Comparison of ENCODE assay signal across 1 cellular context in genomic region chr6:135306740-135307420, GRCh38.
TF ChIP-seq lines count a peak whose summit lies in the region.

No MANE protein-coding gene starts in this region.

TF ChIP-seq in K562, 482 proteins besides CTCF, POLR2A, EP300 and RAD21 (continued from another document and continues in another):
- TF ChIP-seq, protein P1, sequence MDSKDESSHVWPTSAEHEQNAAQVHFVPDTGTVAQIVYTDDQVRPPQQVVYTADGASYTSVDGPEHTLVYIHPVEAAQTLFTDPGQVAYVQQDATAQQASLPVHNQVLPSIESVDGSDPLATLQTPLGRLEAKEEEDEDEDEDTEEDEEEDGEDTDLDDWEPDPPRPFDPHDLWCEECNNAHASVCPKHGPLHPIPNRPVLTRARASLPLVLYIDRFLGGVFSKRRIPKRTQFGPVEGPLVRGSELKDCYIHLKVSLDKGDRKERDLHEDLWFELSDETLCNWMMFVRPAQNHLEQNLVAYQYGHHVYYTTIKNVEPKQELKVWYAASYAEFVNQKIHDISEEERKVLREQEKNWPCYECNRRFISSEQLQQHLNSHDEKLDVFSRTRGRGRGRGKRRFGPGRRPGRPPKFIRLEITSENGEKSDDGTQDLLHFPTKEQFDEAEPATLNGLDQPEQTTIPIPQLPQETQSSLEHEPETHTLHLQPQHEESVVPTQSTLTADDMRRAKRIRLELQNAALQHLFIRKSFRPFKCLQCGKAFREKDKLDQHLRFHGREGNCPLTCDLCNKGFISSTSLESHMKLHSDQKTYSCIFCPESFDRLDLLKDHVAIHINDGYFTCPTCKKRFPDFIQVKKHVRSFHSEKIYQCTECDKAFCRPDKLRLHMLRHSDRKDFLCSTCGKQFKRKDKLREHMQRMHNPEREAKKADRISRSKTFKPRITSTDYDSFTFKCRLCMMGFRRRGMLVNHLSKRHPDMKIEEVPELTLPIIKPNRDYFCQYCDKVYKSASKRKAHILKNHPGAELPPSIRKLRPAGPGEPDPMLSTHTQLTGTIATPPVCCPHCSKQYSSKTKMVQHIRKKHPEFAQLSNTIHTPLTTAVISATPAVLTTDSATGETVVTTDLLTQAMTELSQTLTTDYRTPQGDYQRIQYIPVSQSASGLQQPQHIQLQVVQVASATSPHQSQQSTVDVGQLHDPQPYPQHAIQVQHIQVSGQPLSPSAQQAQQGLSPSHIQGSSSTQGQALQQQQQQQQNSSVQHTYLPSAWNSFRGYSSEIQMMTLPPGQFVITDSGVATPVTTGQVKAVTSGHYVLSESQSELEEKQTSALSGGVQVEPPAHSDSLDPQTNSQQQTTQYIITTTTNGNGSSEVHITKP (IDR thresholded peaks at IDR 0.05; ENCODE audit: partially characterized antibody) = peak; percentile 85
- TF ChIP-seq ZNF212 (CRISPR knock-in tag; IDR thresholded peaks at IDR 0.05) = no peak
- TF ChIP-seq HMGN3 (IDR thresholded peaks at IDR 0.05; ENCODE audit: borderline replicate concordance, extremely low read depth, insufficient read length, low read depth, low read length) = peak; percentile 39
- no peak for TF ChIP-seq NR4A1 (CRISPR knock-in tag; IDR thresholded peaks at IDR 0.05)
- TF ChIP-seq NR4A1 (tag; IDR thresholded peaks at IDR 0.05) = no peak
- no peak for TF ChIP-seq PHB (CRISPR knock-in tag; IDR thresholded peaks at IDR 0.05)
- TF ChIP-seq ZNF12 (CRISPR knock-in tag; IDR thresholded peaks at IDR 0.05) = no peak
- peak; percentile 51 for TF ChIP-seq CCNT2 (IDR thresholded peaks at IDR 0.05; ENCODE audit: borderline replicate concordance, extremely low read depth, insufficient read length, low read depth, low read length)
- TF ChIP-seq MAFK (IDR thresholded peaks at IDR 0.05; ENCODE audit: low read length) = no peak
- no peak; the same call in 1 of the 2 replicates for TF ChIP-seq GATA2 (CRISPR knock-in tag; IDR thresholded peaks at IDR 0.05)
- peak; percentile 29; the same call in 1 of the 2 replicates for TF ChIP-seq KLF16 (IDR thresholded peaks at IDR 0.05)
- TF ChIP-seq PPARD (CRISPR knock-in tag; IDR thresholded peaks at IDR 0.05) = no peak
- no peak for TF ChIP-seq ZBTB9 (CRISPR knock-in tag; IDR thresholded peaks at IDR 0.05)
- TF ChIP-seq DPF2 (IDR thresholded peaks at IDR 0.05) = peak; percentile 78; the same call in 1 of the 2 replicates
- no peak for TF ChIP-seq FOS (IDR thresholded peaks at IDR 0.05; ENCODE audit: extremely low read depth, insufficient read length)
- no peak for TF ChIP-seq ZNF146 (CRISPR knock-in tag; IDR thresholded peaks at IDR 0.05; ENCODE audit: unreplicated experiment)
- TF ChIP-seq ETV5 (CRISPR knock-in tag; IDR thresholded peaks at IDR 0.05; ENCODE audit: low read depth) = peak; percentile 78; the same call in 1 of the 2 replicates
- no peak for TF ChIP-seq ZFP36 (IDR thresholded peaks at IDR 0.05; ENCODE audit: low read depth, low read length, partially characterized antibody)
- peak; percentile 69 for TF ChIP-seq TCF3 (CRISPR knock-in tag; IDR thresholded peaks at IDR 0.05)
- no peak for TF ChIP-seq KAT8 (IDR thresholded peaks at IDR 0.05; ENCODE audit: low read depth)
- TF ChIP-seq EP400 (IDR thresholded peaks at IDR 0.05) = peak; percentile 34; the same call in 1 of the 2 replicates
- peak; percentile 69 for TF ChIP-seq CXXC5 (CRISPR knock-in tag; IDR thresholded peaks at IDR 0.05)
- no peak for TF ChIP-seq ZNF699 (CRISPR knock-in tag; IDR thresholded peaks at IDR 0.05; ENCODE audit: insufficient replicate concordance)
- no peak for TF ChIP-seq MAFF (IDR thresholded peaks at IDR 0.05; ENCODE audit: low read length)
- TF ChIP-seq TCF7L2 (IDR thresholded peaks at IDR 0.05; ENCODE audit: low read depth, low read length) = no peak
- TF ChIP-seq RBM22 (IDR thresholded peaks at IDR 0.05; ENCODE audit: low read depth, low read length, poor library complexity, severe bottlenecking) = no peak
- TF ChIP-seq ZNF408 (CRISPR knock-in tag; IDR thresholded peaks at IDR 0.05; ENCODE audit: low read depth) = no peak
- TF ChIP-seq, protein P2, sequence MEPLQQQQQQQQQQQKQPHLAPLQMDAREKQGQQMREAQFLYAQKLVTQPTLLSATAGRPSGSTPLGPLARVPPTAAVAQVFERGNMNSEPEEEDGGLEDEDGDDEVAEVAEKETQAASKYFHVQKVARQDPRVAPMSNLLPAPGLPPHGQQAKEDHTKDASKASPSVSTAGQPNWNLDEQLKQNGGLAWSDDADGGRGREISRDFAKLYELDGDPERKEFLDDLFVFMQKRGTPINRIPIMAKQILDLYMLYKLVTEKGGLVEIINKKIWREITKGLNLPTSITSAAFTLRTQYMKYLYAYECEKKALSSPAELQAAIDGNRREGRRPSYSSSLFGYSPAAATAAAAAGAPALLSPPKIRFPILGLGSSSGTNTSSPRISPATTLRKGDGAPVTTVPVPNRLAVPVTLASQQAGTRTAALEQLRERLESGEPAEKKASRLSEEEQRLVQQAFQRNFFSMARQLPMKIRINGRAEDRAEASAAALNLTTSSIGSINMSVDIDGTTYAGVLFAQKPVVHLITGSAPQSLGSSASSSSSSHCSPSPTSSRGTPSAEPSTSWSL (CRISPR knock-in tag; IDR thresholded peaks at IDR 0.05; ENCODE audit: borderline replicate concordance) = no peak
- TF ChIP-seq TRIM24 (IDR thresholded peaks at IDR 0.05) = peak; percentile 49 to 82; a peak in 3 of 4 replicates
- no peak for TF ChIP-seq EWSR1 (IDR thresholded peaks at IDR 0.05; ENCODE audit: borderline replicate concordance, low read depth, partially characterized antibody)
- TF ChIP-seq HDAC2 (IDR thresholded peaks at IDR 0.05) = peak; percentile 88
- TF ChIP-seq, protein P3, sequence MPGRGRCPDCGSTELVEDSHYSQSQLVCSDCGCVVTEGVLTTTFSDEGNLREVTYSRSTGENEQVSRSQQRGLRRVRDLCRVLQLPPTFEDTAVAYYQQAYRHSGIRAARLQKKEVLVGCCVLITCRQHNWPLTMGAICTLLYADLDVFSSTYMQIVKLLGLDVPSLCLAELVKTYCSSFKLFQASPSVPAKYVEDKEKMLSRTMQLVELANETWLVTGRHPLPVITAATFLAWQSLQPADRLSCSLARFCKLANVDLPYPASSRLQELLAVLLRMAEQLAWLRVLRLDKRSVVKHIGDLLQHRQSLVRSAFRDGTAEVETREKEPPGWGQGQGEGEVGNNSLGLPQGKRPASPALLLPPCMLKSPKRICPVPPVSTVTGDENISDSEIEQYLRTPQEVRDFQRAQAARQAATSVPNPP (IDR thresholded peaks at IDR 0.05; ENCODE audit: borderline replicate concordance, insufficient read depth, insufficient read length) = no peak
- TF ChIP-seq TCFL5 (CRISPR knock-in tag; conservative IDR thresholded peaks at IDR 0.05) = no peak
- 0 out of 2 replicates have a peak, but pooled peaks have one; percentile 33 for TF ChIP-seq SMARCC2 (IDR thresholded peaks at IDR 0.05; ENCODE audit: low read depth)
- TF ChIP-seq ZNF224 (CRISPR knock-in tag; IDR thresholded peaks at IDR 0.05) = no peak
- no peak for TF ChIP-seq TCF7 (IDR thresholded peaks at IDR 0.05; ENCODE audit: borderline replicate concordance)
- no peak for TF ChIP-seq PHF8 (IDR thresholded peaks at IDR 0.05; ENCODE audit: borderline replicate concordance, low read length)
- TF ChIP-seq KLF6 (CRISPR knock-in tag; IDR thresholded peaks at IDR 0.05; ENCODE audit: borderline replicate concordance) = 0 out of 2 replicates have a peak, but pooled peaks have one; percentile 20
- TF ChIP-seq PHF21A (IDR thresholded peaks at IDR 0.05; ENCODE audit: borderline replicate concordance, low read depth) = no peak
- no peak for TF ChIP-seq RB1 (IDR thresholded peaks at IDR 0.05; ENCODE audit: low read depth)
- no peak for TF ChIP-seq GTF3C2 (IDR thresholded peaks at IDR 0.05; ENCODE audit: borderline replicate concordance, extremely low read depth, insufficient read length)
- TF ChIP-seq, protein P4, sequence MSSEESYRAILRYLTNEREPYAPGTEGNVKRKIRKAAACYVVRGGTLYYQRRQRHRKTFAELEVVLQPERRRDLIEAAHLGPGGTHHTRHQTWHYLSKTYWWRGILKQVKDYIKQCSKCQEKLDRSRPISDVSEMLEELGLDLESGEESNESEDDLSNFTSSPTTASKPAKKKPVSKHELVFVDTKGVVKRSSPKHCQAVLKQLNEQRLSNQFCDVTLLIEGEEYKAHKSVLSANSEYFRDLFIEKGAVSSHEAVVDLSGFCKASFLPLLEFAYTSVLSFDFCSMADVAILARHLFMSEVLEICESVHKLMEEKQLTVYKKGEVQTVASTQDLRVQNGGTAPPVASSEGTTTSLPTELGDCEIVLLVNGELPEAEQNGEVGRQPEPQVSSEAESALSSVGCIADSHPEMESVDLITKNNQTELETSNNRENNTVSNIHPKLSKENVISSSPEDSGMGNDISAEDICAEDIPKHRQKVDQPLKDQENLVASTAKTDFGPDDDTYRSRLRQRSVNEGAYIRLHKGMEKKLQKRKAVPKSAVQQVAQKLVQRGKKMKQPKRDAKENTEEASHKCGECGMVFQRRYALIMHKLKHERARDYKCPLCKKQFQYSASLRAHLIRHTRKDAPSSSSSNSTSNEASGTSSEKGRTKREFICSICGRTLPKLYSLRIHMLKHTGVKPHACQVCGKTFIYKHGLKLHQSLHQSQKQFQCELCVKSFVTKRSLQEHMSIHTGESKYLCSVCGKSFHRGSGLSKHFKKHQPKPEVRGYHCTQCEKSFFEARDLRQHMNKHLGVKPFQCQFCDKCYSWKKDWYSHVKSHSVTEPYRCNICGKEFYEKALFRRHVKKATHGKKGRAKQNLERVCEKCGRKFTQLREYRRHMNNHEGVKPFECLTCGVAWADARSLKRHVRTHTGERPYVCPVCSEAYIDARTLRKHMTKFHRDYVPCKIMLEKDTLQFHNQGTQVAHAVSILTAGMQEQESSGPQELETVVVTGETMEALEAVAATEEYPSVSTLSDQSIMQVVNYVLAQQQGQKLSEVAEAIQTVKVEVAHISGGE (CRISPR knock-in tag; IDR thresholded peaks at IDR 0.05) = no peak
- TF ChIP-seq CHD4 (IDR thresholded peaks at IDR 0.05; ENCODE audit: insufficient read depth, insufficient replicate concordance, low read depth, low read length, poor library complexity, severe bottlenecking) = no peak
- TF ChIP-seq TSC22D4 (tag; IDR thresholded peaks at IDR 0.05) = no peak
- TF ChIP-seq TEAD2 (tag; IDR thresholded peaks at IDR 0.05) = no peak
- TF ChIP-seq ZNF140 (CRISPR knock-in tag; IDR thresholded peaks at IDR 0.05) = no peak
- no peak for TF ChIP-seq MAFG (tag; conservative IDR thresholded peaks at IDR 0.05)
- TF ChIP-seq ZNF133 (CRISPR knock-in tag; IDR thresholded peaks at IDR 0.05) = no peak
- TF ChIP-seq, protein P5, sequence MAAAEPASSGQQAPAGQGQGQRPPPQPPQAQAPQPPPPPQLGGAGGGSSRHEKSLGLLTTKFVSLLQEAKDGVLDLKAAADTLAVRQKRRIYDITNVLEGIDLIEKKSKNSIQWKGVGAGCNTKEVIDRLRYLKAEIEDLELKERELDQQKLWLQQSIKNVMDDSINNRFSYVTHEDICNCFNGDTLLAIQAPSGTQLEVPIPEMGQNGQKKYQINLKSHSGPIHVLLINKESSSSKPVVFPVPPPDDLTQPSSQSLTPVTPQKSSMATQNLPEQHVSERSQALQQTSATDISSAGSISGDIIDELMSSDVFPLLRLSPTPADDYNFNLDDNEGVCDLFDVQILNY (CRISPR knock-in tag; IDR thresholded peaks at IDR 0.05) = no peak
- peak; percentile 86 for TF ChIP-seq ZNF311 (CRISPR knock-in tag; IDR thresholded peaks at IDR 0.05)
- TF ChIP-seq ZNF41 (CRISPR knock-in tag; conservative IDR thresholded peaks at IDR 0.05) = no peak
- peak; percentile 86 for TF ChIP-seq TEAD4 (IDR thresholded peaks at IDR 0.05; ENCODE audit: low read length)
- no peak for TF ChIP-seq TEAD4 (CRISPR knock-in tag; IDR thresholded peaks at IDR 0.05; ENCODE audit: borderline replicate concordance)
- TF ChIP-seq, protein P6, sequence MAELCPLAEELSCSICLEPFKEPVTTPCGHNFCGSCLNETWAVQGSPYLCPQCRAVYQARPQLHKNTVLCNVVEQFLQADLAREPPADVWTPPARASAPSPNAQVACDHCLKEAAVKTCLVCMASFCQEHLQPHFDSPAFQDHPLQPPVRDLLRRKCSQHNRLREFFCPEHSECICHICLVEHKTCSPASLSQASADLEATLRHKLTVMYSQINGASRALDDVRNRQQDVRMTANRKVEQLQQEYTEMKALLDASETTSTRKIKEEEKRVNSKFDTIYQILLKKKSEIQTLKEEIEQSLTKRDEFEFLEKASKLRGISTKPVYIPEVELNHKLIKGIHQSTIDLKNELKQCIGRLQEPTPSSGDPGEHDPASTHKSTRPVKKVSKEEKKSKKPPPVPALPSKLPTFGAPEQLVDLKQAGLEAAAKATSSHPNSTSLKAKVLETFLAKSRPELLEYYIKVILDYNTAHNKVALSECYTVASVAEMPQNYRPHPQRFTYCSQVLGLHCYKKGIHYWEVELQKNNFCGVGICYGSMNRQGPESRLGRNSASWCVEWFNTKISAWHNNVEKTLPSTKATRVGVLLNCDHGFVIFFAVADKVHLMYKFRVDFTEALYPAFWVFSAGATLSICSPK (IDR thresholded peaks at IDR 0.05; ENCODE audit: borderline replicate concordance) = no peak
